9 cellular contexts compared by ENCODE assay signal in the genomic region with DNA sequence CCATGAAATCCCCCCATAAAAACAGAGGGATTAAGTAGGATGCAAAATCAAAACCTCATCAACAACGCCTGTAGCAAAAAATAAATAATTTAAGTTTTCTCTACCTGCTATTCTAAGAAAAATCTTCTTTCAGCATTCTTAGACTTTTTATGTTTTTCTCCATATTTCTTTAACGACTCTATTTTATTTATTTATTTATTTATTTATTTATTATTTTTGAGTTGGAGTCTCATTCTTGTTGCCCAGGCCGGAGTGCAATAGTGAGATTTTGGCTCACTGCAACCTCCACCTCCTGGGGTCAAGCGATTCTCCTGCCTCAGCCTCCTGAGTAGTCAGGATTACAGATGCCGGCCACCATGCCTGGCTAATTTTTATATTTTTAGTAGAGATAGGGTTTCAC.
"Had no signal": no experiment of that assay in that cellular context is flagged by ENCODE, and none has a peak within 500 bp of the region (broad histone marks: within the 10 kb centered on the region; RNA-seq: fewer than 3 reads in every experiment).

No MANE protein-coding gene starts in this region.

- H3K9ac ChIP-seq: KMS-11 had no signal

- H3K4me2 ChIP-seq: KMS-11 had no signal

- H3K4me3 ChIP-seq: K562 had no signal

- FAIRE-seq: HepG2, HTR-8/SVneo, K562 had no signal

- DNase-seq: IMR-90, Karpas-422, KBM-7, KG1 had no signal

- ATAC-seq: K562 had no signal

- H3K27ac ChIP-seq: HL-60, KMS-11 had no signal
